In the genomic region with DNA sequence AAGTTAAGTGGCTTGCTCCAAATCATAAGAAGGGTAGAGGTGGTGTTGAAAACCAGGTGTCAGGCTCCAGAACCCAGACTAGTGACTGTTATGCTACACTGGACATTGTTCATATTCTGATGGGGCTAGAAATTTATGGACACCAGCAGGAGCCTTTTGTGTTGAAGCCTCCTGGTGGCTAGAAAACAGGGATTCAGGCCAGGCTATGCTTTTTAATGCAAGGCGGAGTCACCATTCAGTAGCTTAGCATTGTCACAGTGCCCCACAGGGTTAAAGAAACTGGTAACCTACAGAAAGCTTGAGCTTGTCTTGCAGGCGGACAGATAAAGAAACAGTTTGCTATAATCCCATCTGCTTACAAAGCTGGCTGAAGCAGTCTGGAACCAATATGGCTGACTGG, we compare ENCODE assay signal across 1 cellular context.
TF ChIP-seq lines count a peak whose summit lies in the region.

No MANE protein-coding gene starts in this region.

TF ChIP-seq in WTC11, 78 proteins besides CTCF, POLR2A, EP300 and RAD21 (continued from another document):
- TF ChIP-seq, protein P1, sequence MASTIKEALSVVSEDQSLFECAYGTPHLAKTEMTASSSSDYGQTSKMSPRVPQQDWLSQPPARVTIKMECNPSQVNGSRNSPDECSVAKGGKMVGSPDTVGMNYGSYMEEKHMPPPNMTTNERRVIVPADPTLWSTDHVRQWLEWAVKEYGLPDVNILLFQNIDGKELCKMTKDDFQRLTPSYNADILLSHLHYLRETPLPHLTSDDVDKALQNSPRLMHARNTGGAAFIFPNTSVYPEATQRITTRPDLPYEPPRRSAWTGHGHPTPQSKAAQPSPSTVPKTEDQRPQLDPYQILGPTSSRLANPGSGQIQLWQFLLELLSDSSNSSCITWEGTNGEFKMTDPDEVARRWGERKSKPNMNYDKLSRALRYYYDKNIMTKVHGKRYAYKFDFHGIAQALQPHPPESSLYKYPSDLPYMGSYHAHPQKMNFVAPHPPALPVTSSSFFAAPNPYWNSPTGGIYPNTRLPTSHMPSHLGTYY (CRISPR knock-in tag; IDR thresholded peaks at IDR 0.05): no peak
TF ChIP-seq in WTC11: peak in this region for 0.
